In the genomic region with DNA sequence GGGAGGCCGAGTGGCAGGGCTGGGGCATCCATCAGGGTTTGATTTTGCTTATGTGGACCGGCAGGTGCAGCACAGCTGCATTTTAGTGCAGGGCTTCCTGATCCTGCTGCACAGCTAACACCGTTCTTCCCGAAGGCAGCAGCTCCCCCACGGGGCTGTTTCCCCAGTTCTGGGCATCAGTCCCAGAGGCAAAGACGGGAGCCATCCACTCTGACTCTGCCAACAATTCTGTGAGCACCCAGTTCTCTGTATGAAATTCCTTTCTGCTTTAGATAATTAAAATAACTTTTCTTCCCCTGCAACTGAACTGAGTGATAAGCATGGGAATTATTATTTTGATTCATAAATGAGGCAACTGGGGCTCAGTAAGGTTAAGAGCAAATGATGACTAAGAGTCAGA, we compare ENCODE assay signal across 19 cellular contexts.
DNase-seq lines count a peak whose midpoint lies in the region; ATAC-seq and TF ChIP-seq lines count a peak whose summit lies in the region.
"Had no signal": no experiment of that assay in that cellular context is flagged by ENCODE, and none has a peak within 500 bp of the region (broad histone marks: within the 10 kb centered on the region; RNA-seq: fewer than 3 reads in every experiment).

No MANE protein-coding gene starts in this region.

- peak; percentile 29 for TF ChIP-seq CTCF in retinal pigment epithelial cell (conservative IDR thresholded peaks at IDR 0.05; ENCODE audit: low read depth, low read length)

- H3K4me3 ChIP-seq in retinal pigment epithelial cell (ENCODE audit: low read length) = no peak overlapping the region
- H3K4me3 ChIP-seq: BLaER1 treated with 17β-estradiol and CSF1 and Interleukin-3, amounts not matched to agents 10 nM and 100 nM; Peyer's patch had no signal

- DNase-seq in NCI-H1105 treated with DMSO at 0.1 percent for 48 hours (lab: John Stamatoyannopoulos, UW) (peak; percentile 14), NCI-H1105 (lab: John Stamatoyannopoulos, UW) (no peak), NCI-H2081 treated with DMSO at 0.1 percent for 48 hours (lab: John Stamatoyannopoulos, UW) (peak; percentile 16), globus pallidus (ENCODE audit: low spot score) (peak; percentile 15), retinal pigment epithelial cell (ENCODE audit: low read depth) (peak; percentile 81), T1000 (lab: John Stamatoyannopoulos, UW) (no peak), SIG-M5 treated with dmso at 0.1 percent for 504 hours (lab: John Stamatoyannopoulos, UW; ENCODE audit: unreplicated experiment) (no peak)
- DNase-seq: activated CD4-positive, alpha-beta T cell treated with anti-CD3 and anti-CD28 coated beads, Interleukin-2, amount 10 ng/mL, durations not matched to agents 7 days and 5 days; activated CD8-positive, alpha-beta memory T cell treated with anti-CD3 and anti-CD28 coated beads, Interleukin-2, amount 50 U/mL, for 48 hours; activated naive CD4-positive, alpha-beta T cell; DND-41; IMR-90; mammary epithelial cell; natural killer cell; NCI-H2171; Peyer's patch; stimulated activated CD4-positive, alpha-beta T cell treated with anti-CD3 and anti-CD28 coated beads, Interleukin-12 subunit alpha, Interleukin-12 subunit beta, amount 100 ng/mL, for 4 hours had no signal

- no peak for ATAC-seq in GM19324 (IDR thresholded peaks at IDR 0.05; ENCODE audit: low FRiP score, unreplicated experiment)
- ATAC-seq: natural killer cell had no signal

Comparison
In these comparisons a context has a peak if more than half of its experiments do, and no peak if none do; other contexts are left out.
1. DNase-seq: peak in NCI-H1105 treated with DMSO at 0.1 percent for 48 hours (single experiment), NCI-H2081 treated with DMSO at 0.1 percent for 48 hours (single experiment), globus pallidus (single experiment) and retinal pigment epithelial cell (single experiment); none in NCI-H1105 (single experiment), T1000 (single experiment) and SIG-M5 treated with dmso at 0.1 percent for 504 hours (single experiment).